In the genomic region with DNA sequence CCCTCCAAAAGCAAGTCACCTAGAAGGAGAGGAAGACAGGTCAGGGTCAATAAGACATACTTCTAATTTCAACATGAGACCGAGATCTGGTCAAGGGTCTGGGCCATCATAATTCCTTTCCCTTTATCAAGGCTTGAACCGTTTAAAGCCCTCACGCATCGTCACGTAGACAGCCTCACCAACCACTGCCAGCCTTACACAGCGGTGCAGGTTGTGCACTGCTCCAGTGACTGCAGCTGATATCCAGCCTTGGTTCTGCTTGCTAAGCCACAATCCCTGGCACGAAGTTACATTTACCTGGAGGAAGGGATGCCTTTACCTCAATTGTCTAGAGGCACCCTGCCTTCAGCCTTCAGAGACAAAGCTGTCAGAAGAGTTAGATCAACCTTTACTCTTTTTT, we compare ENCODE assay signal across 20 cellular contexts.
"Had no signal": no experiment of that assay in that cellular context is flagged by ENCODE, and none has a peak within 500 bp of the region (broad histone marks: within the 10 kb centered on the region; RNA-seq: fewer than 3 reads in every experiment).

No MANE protein-coding gene starts in this region.

- H3K36me3 Mint-ChIP-seq: stimulated activated memory B cell treated with anti-CD40 and anti-IgM and Interleukin-4, amounts not matched to agents 10 μg/mL and 1 μg/mL and 100 μg/mL, for 72 hours had no signal

- H3K27ac ChIP-seq: dorsolateral prefrontal cortex, parathyroid adenoma, prostate gland, upper lobe of right lung, vagina had no signal

- FAIRE-seq: small intestine had no signal

- H3K4me3 ChIP-seq: dorsolateral prefrontal cortex, gastrocnemius medialis, prostate gland, upper lobe of right lung, vagina had no signal

- H3K4me3 Mint-ChIP-seq: naive thymus-derived CD4-positive, alpha-beta T cell; nephron progenitor cell; stimulated activated memory B cell treated with anti-CD40 and anti-IgM and Interleukin-4, amounts not matched to agents 10 μg/mL and 1 μg/mL and 100 μg/mL, for 72 hours; stimulated activated naive CD8-positive, alpha-beta T cell treated with anti-CD3 and anti-CD28 coated beads, Interleukin-15, Interleukin-2, amounts not matched to agents 100 ng/mL and 50 ng/mL, for 24 hours had no signal

- H3K4me1 Mint-ChIP-seq: nephron progenitor cell; stimulated activated memory B cell treated with anti-CD40 and anti-IgM and Interleukin-4, amounts not matched to agents 10 μg/mL and 1 μg/mL and 100 μg/mL, for 72 hours had no signal

- H3K9ac ChIP-seq: parathyroid adenoma had no signal

- H3K27me3 Mint-ChIP-seq: stimulated activated naive CD8-positive, alpha-beta T cell treated with anti-CD3 and anti-CD28 coated beads, Interleukin-15, Interleukin-2, amounts not matched to agents 100 ng/mL and 50 ng/mL, for 24 hours had no signal

- DNase-seq: cortex of kidney; dorsolateral prefrontal cortex; effector CD8-positive, alpha-beta T cell; gastrocnemius medialis; glutamatergic neuron; islet precursor cell; mammary epithelial cell; naive thymus-derived CD4-positive, alpha-beta T cell; nephron progenitor cell; small intestine; stimulated activated CD4-positive, alpha-beta T cell treated with anti-CD3 and anti-CD28 coated beads, Interleukin-4, amount 100 ng/mL, for 1 hour; stimulated activated CD8-positive, alpha-beta memory T cell treated with anti-CD3 and anti-CD28 coated beads, Interleukin-4, amount 100 ng/mL, for 48 hours; substantia nigra; upper lobe of right lung had no signal

- H3K79me2 ChIP-seq: parathyroid adenoma had no signal

- H3K27me3 ChIP-seq: gastrocnemius medialis, upper lobe of right lung, vagina had no signal

- H3K4me1 ChIP-seq: gastrocnemius medialis, parathyroid adenoma, prostate gland, upper lobe of right lung, vagina had no signal

- ATAC-seq: gastrocnemius medialis; left lobe of liver; naive thymus-derived CD4-positive, alpha-beta T cell; stimulated activated memory B cell treated with anti-CD40 and anti-IgM and Interleukin-4, amounts not matched to agents 10 μg/mL and 1 μg/mL and 100 μg/mL, for 72 hours; upper lobe of right lung had no signal

- H3K36me3 ChIP-seq: gastrocnemius medialis, prostate gland, upper lobe of right lung, vagina had no signal

- H3K9me3 ChIP-seq: gastrocnemius medialis, prostate gland, upper lobe of right lung, vagina had no signal

- H2AFZ ChIP-seq: parathyroid adenoma had no signal

- H3K27ac Mint-ChIP-seq: naive thymus-derived CD4-positive, alpha-beta T cell; nephron progenitor cell; stimulated activated memory B cell treated with anti-CD40 and anti-IgM and Interleukin-4, amounts not matched to agents 10 μg/mL and 1 μg/mL and 100 μg/mL, for 72 hours; stimulated activated naive CD8-positive, alpha-beta T cell treated with anti-CD3 and anti-CD28 coated beads, Interleukin-15, Interleukin-2, amounts not matched to agents 100 ng/mL and 50 ng/mL, for 24 hours had no signal

- H3K9me3 Mint-ChIP-seq: stimulated activated memory B cell treated with anti-CD40 and anti-IgM and Interleukin-4, amounts not matched to agents 10 μg/mL and 1 μg/mL and 100 μg/mL, for 72 hours; stimulated activated naive CD8-positive, alpha-beta T cell treated with anti-CD3 and anti-CD28 coated beads, Interleukin-15, Interleukin-2, amounts not matched to agents 100 ng/mL and 50 ng/mL, for 24 hours had no signal
